20 cellular contexts compared by ENCODE assay signal in the genomic region with DNA sequence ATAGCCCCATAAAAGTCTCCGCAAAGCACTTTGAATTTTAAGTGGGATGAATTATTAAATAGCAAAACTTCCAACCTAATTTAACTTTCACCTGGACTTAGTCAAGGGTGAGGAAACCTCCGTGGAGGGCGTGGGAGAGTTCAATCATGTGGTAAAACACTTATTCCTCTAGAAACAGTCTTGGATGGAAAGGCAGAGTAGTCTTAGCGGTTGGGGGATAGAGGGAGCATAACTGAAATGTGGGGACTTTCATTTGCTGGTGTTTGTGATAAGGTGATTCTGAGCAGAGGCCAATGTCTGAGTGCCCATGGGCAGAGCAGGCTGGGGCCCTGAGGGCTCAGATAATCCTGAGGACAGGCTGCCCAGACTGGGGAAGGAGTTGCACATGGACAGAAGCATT.
"Had no signal": no experiment of that assay in that cellular context is flagged by ENCODE, and none has a peak within 500 bp of the region (broad histone marks: within the 10 kb centered on the region; RNA-seq: fewer than 3 reads in every experiment).

No MANE protein-coding gene starts in this region.

- H3K27me3 ChIP-seq: gastrocnemius medialis, neural progenitor cell, right lobe of liver, tibial nerve, upper lobe of left lung had no signal

- H3K4me3 ChIP-seq: gastrocnemius medialis, lung, neural progenitor cell, psoas muscle, right lobe of liver, thoracic aorta, tibial nerve, upper lobe of left lung had no signal

- H3K4me1 ChIP-seq: gastrocnemius medialis, neural progenitor cell, psoas muscle, right lobe of liver, tibial nerve, upper lobe of left lung had no signal

- H3K9me3 ChIP-seq: gastrocnemius medialis, psoas muscle, right lobe of liver, thoracic aorta, tibial nerve, upper lobe of left lung had no signal

- H3K36me3 ChIP-seq: gastrocnemius medialis, neural progenitor cell, right lobe of liver, thoracic aorta, tibial nerve, upper lobe of left lung had no signal

- DNase-seq: cortex of kidney; effector memory CD8-positive, alpha-beta T cell; foreskin fibroblast; gastrocnemius medialis; head of caudate nucleus; natural killer cell; nucleus accumbens; posterior cingulate gyrus; psoas muscle; retina; right lobe of liver; small intestine; stimulated activated CD4-positive, alpha-beta T cell treated with anti-CD3 and anti-CD28 coated beads, Interleukin-15, amount 100 ng/mL, for 24 hours; stimulated activated CD4-positive, alpha-beta T cell treated with anti-CD3 and anti-CD28 coated beads, Interleukin-2, amount 100 ng/mL, for 48 hours; stimulated activated naive B cell treated with anti-CD40 and anti-IgM and Interleukin-4, amounts not matched to agents 10 μg/mL and 1 μg/mL and 100 μg/mL, for 72 hours; upper lobe of left lung had no signal

- H3K27ac ChIP-seq: gastrocnemius medialis, neural progenitor cell, psoas muscle, right lobe of liver, thoracic aorta, tibial nerve, upper lobe of left lung had no signal
